In the genomic region with DNA sequence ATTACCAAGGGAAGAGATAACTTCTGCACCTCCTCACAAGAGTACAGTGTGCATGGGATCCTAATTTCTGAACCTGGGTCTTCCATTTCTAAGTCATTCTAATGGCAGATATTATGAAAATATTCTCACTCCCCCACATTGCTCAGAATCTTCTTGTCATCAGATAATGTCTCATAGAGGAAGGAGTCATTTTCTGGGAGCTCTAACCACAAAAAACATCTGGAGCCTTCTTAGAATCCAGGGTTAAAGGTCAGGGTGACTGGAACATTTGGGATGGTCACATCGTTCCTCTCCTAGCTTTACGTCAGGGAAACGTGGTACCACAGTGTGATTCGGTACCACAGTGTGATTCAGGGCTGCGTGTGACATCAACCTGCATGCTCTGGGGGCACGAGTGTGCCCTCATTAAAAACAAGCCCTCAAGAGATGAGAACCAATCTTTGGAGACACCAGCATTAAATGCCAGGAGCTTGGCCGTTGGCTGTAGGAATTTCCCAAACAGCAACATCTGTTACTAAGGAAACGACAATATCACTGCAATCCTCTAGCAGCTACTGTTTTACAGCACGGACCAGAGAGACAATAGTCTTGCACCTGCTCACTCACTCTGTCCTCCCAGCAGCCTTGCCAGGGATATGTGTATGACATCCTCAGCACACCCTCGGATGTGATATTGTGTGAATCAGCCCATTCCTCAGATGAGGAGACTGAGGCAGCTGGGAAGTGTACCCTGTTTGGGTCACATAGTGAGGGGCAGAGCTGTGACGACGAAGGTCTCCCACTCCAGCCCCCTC, we compare ENCODE assay signal across 8 cellular contexts.
DNase-seq lines count a peak whose midpoint lies in the region; ATAC-seq, FAIRE-seq and TF ChIP-seq lines count a peak whose summit lies in the region.

No MANE protein-coding gene starts in this region.

- H3K4me2 ChIP-seq in astrocyte (ENCODE audit: low read length) = peak overlapping the region; percentile 32

- peak; percentile 76 to 99 (median 90) for TF ChIP-seq EP300 in upper lobe of left lung (IDR thresholded peaks at IDR 0.05)

- H3K79me2 ChIP-seq in astrocyte (ENCODE audit: insufficient read depth, low read length) = no peaks in the 10 kb centered on the region

- peak overlapping the region; percentile 94 for H3K27ac Mint-ChIP-seq in activated CD4-positive, alpha-beta T cell treated with anti-CD3 and anti-CD28 coated beads, Interleukin-2, amount 10 ng/mL, durations not matched to agents 7 days and 5 days
- H3K27ac Mint-ChIP-seq in astrocyte (ENCODE audit: unreplicated experiment) (no peak overlapping the region), glutamatergic neuron (ENCODE audit: unreplicated experiment) (no peak overlapping the region)

- no peak overlapping the region for H2AFZ ChIP-seq in astrocyte (ENCODE audit: low read depth, low read length)

- WGBS in right lobe of liver (ENCODE audit: insufficient coverage, low coverage, low lambda C conversion rate, missing lambda C conversion rate) = 47% methylated on average over 11 of the region's 12 CpGs
- WGBS in upper lobe of left lung, 2 donors = 34 to 38% methylated on average over 8 to 12 of the region's 12 CpGs

- H3K36me3 ChIP-seq in astrocyte (ENCODE audit: insufficient read depth, low read length) = no peaks in the 10 kb centered on the region
- no peaks in the 10 kb centered on the region for H3K36me3 ChIP-seq in right lobe of liver
- H3K36me3 ChIP-seq in upper lobe of left lung = no peaks in the 10 kb centered on the region

- peaks cover 36% of the 10 kb centered on the region for H3K4me1 Mint-ChIP-seq in activated CD4-positive, alpha-beta T cell treated with anti-CD3 and anti-CD28 coated beads, Interleukin-2, amount 10 ng/mL, durations not matched to agents 7 days and 5 days
- H3K4me1 Mint-ChIP-seq in astrocyte (ENCODE audit: low read depth, unreplicated experiment) (peaks cover 16% of the 10 kb centered on the region), glutamatergic neuron (ENCODE audit: low read depth, unreplicated experiment) (peaks cover under 1% of the 10 kb centered on the region)

- DNase-seq in activated CD4-positive, alpha-beta T cell treated with anti-CD3 and anti-CD28 coated beads, Interleukin-2, amount 10 ng/mL, durations not matched to agents 7 days and 5 days = no peak
- DNase-seq in activated CD4-positive, alpha-beta T cell treated with anti-CD3 and anti-CD28 coated beads for 48 hours = no peak
- DNase-seq in astrocyte (ENCODE audit: low read depth) (peak; percentile 22), right lobe of liver (no peak), upper lobe of left lung (peak in 1 of 2 donors; percentile 73), NCI-H2171 treated with DMSO at 0.1 percent for 48 hours (lab: John Stamatoyannopoulos, UW) (no peak), glutamatergic neuron (no peak), NOMO-1 treated with dmso at 0.1 percent for 144 hours (lab: John Stamatoyannopoulos, UW; ENCODE audit: unreplicated experiment) (no peak)

- FAIRE-seq in astrocyte (lab: Jason Lieb, UNC) = no peak

- TF ChIP-seq POLR2A in right lobe of liver (IDR thresholded peaks at IDR 0.05) (no peak), upper lobe of left lung (IDR thresholded peaks at IDR 0.05) (peak in 1 of 4 donors; percentile 49)

- H3K27me3 Mint-ChIP-seq in activated CD4-positive, alpha-beta T cell treated with anti-CD3 and anti-CD28 coated beads, Interleukin-2, amount 10 ng/mL, durations not matched to agents 7 days and 5 days = no peaks in the 10 kb centered on the region
- H3K27me3 Mint-ChIP-seq in astrocyte (ENCODE audit: low read depth, unreplicated experiment) (peaks cover 15% of the 10 kb centered on the region), glutamatergic neuron (ENCODE audit: unreplicated experiment) (peaks cover 6% of the 10 kb centered on the region)

- intact Hi-C loops in right lobe of liver (cut with DNase I) = no loop called here

- H3K27ac ChIP-seq in astrocyte (ENCODE audit: low read depth, low read length) (no peak overlapping the region), right lobe of liver (peak overlapping the region in 2 of 3 donors; percentile 26 to 62), upper lobe of left lung (peak overlapping the region; percentile 77 to 92 (median 86))

- peaks cover 3% of the 10 kb centered on the region for H3K9me3 ChIP-seq in astrocyte (ENCODE audit: insufficient read depth, low read depth, low read length)
- H3K9me3 ChIP-seq in right lobe of liver = no peaks in the 10 kb centered on the region
- H3K9me3 ChIP-seq in upper lobe of left lung = no peaks in the 10 kb centered on the region

- H3K36me3 Mint-ChIP-seq in activated CD4-positive, alpha-beta T cell treated with anti-CD3 and anti-CD28 coated beads, Interleukin-2, amount 10 ng/mL, durations not matched to agents 7 days and 5 days (ENCODE audit: low read depth) = no peaks in the 10 kb centered on the region
- H3K36me3 Mint-ChIP-seq in astrocyte (ENCODE audit: low read depth, unreplicated experiment) (no peaks in the 10 kb centered on the region), glutamatergic neuron (ENCODE audit: unreplicated experiment) (peaks cover 9% of the 10 kb centered on the region)

- peak overlapping the region; percentile 46 for H3K9ac ChIP-seq in astrocyte (ENCODE audit: low read length)

- no peak overlapping the region for H3K4me3 ChIP-seq in astrocyte (ENCODE audit: insufficient read depth, low read depth, low read length)
- no peak overlapping the region for H3K4me3 ChIP-seq in right lobe of liver
- H3K4me3 ChIP-seq in upper lobe of left lung = no peak overlapping the region

- TF ChIP-seq CTCF in astrocyte (IDR thresholded peaks at IDR 0.05; ENCODE audit: insufficient read depth, low read depth, low read length) (no peak), right lobe of liver (IDR thresholded peaks at IDR 0.05) (no peak), upper lobe of left lung (IDR thresholded peaks at IDR 0.05) (no peak), glutamatergic neuron (IDR thresholded peaks at IDR 0.05; ENCODE audit: partially characterized antibody, unreplicated experiment) (no peak)

- no peaks in the 10 kb centered on the region for H4K20me1 ChIP-seq in astrocyte (ENCODE audit: insufficient read depth, low read length)

- H3K4me3 Mint-ChIP-seq in activated CD4-positive, alpha-beta T cell treated with anti-CD3 and anti-CD28 coated beads, Interleukin-2, amount 10 ng/mL, durations not matched to agents 7 days and 5 days = no peak overlapping the region
- H3K4me3 Mint-ChIP-seq in astrocyte (ENCODE audit: unreplicated experiment) = no peak overlapping the region
- H3K4me3 Mint-ChIP-seq in glutamatergic neuron (ENCODE audit: unreplicated experiment) = no peak overlapping the region

- H3K9me3 Mint-ChIP-seq in activated CD4-positive, alpha-beta T cell treated with anti-CD3 and anti-CD28 coated beads, Interleukin-2, amount 10 ng/mL, durations not matched to agents 7 days and 5 days = no peaks in the 10 kb centered on the region
- H3K9me3 Mint-ChIP-seq in astrocyte (ENCODE audit: unreplicated experiment) = peaks cover 2% of the 10 kb centered on the region
- H3K9me3 Mint-ChIP-seq in glutamatergic neuron (ENCODE audit: unreplicated experiment) = no peaks in the 10 kb centered on the region

- H3K4me1 ChIP-seq in astrocyte (ENCODE audit: insufficient read depth, low read length) (peaks cover 22% of the 10 kb centered on the region), right lobe of liver (peaks cover 0 to 11% (median 0%) of the 10 kb centered on the region in 4 donors), upper lobe of left lung (peaks cover 60 to 71% (median 65%) of the 10 kb centered on the region in 4 donors)

- CTCF ChIA-PET in activated CD4-positive, alpha-beta T cell treated with anti-CD3 and anti-CD28 coated beads, Interleukin-2, amount 10 ng/mL, durations not matched to agents 7 days and 5 days (lab: Charles Lee) = interaction anchor here (0.7 to 1.5 kb wide), 2 partner anchors 18 to 22 kb away, joined by 3 to 5 read pairs; no protein-coding TSS in a partner anchor

- POLR2A ChIA-PET in activated CD4-positive, alpha-beta T cell treated with anti-CD3 and anti-CD28 coated beads, Interleukin-2, amount 10 ng/mL, durations not matched to agents 7 days and 5 days (lab: Charles Lee) = interaction anchor here (0.6 kb wide), 1 partner anchor 617 kb away, joined by 3 read pairs; no protein-coding TSS in a partner anchor

- peak in 2 of 4 donors; percentile 1 to 4 for ATAC-seq in right lobe of liver
- ATAC-seq in upper lobe of left lung (ENCODE audit: low FRiP score in 2 of 2) = peak; percentile 56 to 74

- no peaks in the 10 kb centered on the region for H3K27me3 ChIP-seq in astrocyte (ENCODE audit: insufficient read depth, low read length)
- H3K27me3 ChIP-seq in right lobe of liver = no peaks in the 10 kb centered on the region
- H3K27me3 ChIP-seq in upper lobe of left lung = no peaks in the 10 kb centered on the region
